13 cellular contexts compared by ENCODE assay signal in genomic region chr12:45191239-45191638, GRCh38. TPM values are rescaled to one million over a fixed set of nuclear protein-coding genes. Genes with fewer than 3 reads are reported as not detected.
DNase-seq lines count a peak whose midpoint lies in the region; TF ChIP-seq lines count a peak whose summit lies in the region.
"Had no signal": no experiment of that assay in that cellular context is flagged by ENCODE, and none has a peak within 500 bp of the region (broad histone marks: within the 10 kb centered on the region; RNA-seq: fewer than 3 reads in every experiment).

No MANE protein-coding gene starts in this region.

- H3K79me2 ChIP-seq in mammary epithelial cell (ENCODE audit: insufficient read depth, low read length) = no peaks in the 10 kb centered on the region

- intact Hi-C loops in mammary epithelial cell (cut with micrococcal nuclease) = no loop called here

- dilution Hi-C loops in mammary epithelial cell (cut with HindIII; ENCODE audit: low sequenced_read_pairs) = no loop called here

- no peak overlapping the region for H3K27ac ChIP-seq in mammary epithelial cell (ENCODE audit: insufficient read depth, low read depth, low read length)
- H3K27ac ChIP-seq: lower lobe of right lung, tibial nerve had no signal

- no peaks in the 10 kb centered on the region for H3K27me3 ChIP-seq in mammary epithelial cell (ENCODE audit: insufficient read depth, low read length)
- H3K27me3 ChIP-seq: tibial nerve had no signal

- in situ Hi-C loops in mammary epithelial cell (cut with MboI; ENCODE audit: low sequenced_read_pairs in 2 of 2) = no loop called here

- H3K4me2 ChIP-seq in mammary epithelial cell (ENCODE audit: insufficient read depth, low read depth, low read length) = no peak overlapping the region

- no peak for TF ChIP-seq CTCF in mammary epithelial cell (conservative IDR thresholded peaks at IDR 0.05 in 1 of 2, IDR thresholded peaks at IDR 0.05 in 1 of 2; ENCODE audit: extremely low read depth in 1 of 2, insufficient read depth in 1 of 2, low read depth in 1 of 2, low read length in 2 of 2)

- DNase-seq in SIG-M5 treated with dmso at 0.1 percent for 504 hours (lab: John Stamatoyannopoulos, UW; ENCODE audit: unreplicated experiment) (peak; percentile 41), SIG-M5 (lab: John Stamatoyannopoulos, UW) (no peak), MV-4-11 (lab: John Stamatoyannopoulos, UW) (peak; percentile 13), mammary epithelial cell (peak; percentile 29), myocyte (ENCODE audit: low read depth) (peak; percentile 22), SK-N-DZ (ENCODE audit: low spot score) (no peak), GM19238 (ENCODE audit: insufficient read length, low spot score) (no peak), NCI-H526 treated with DMSO at 0.1 percent for 48 hours (lab: John Stamatoyannopoulos, UW) (no peak)
- DNase-seq: activated CD8-positive, alpha-beta memory T cell treated with anti-CD3 and anti-CD28 coated beads for 24 hours; effector CD4-positive, alpha-beta T cell; hippocampal formation; lower lobe of right lung had no signal

- 83% methylated on average over 1 of the region's 1 CpG for WGBS in mammary epithelial cell (ENCODE audit: low coverage, missing lambda C conversion rate)

- BruUV-seq in mammary epithelial cell (replicated peaks; lab: Mats Ljungman, UMichigan) = no TSS peak

- no peak overlapping the region for H2AFZ ChIP-seq in mammary epithelial cell (ENCODE audit: low read depth, low read length)

- no peaks in the 10 kb centered on the region for H3K9me3 ChIP-seq in mammary epithelial cell (replicated peaks; ENCODE audit: insufficient read depth, low read length)
- H3K9me3 ChIP-seq: lower lobe of right lung, tibial nerve had no signal

- H3K9ac ChIP-seq in mammary epithelial cell (ENCODE audit: insufficient read depth, low read length) = no peak overlapping the region

- H3K4me1 ChIP-seq in mammary epithelial cell (ENCODE audit: insufficient read depth, low read length) = peaks cover 8% of the 10 kb centered on the region
- H3K4me1 ChIP-seq: tibial nerve had no signal

- H3K4me3 ChIP-seq in mammary epithelial cell (replicated peaks in 1 of 3; ENCODE audit: insufficient read depth in 1 of 3, low read depth in 2 of 3, low read length in 3 of 3) = no peak overlapping the region
- H3K4me3 ChIP-seq: lower lobe of right lung, tibial nerve had no signal

- CTCF ChIA-PET in mammary epithelial cell (lab: Charles Lee; ENCODE audit: low non-redundant PET) = no interaction called here

- no peaks in the 10 kb centered on the region for H4K20me1 ChIP-seq in mammary epithelial cell (ENCODE audit: insufficient read depth, low read length)

- H3K36me3 ChIP-seq in mammary epithelial cell (ENCODE audit: insufficient read depth, low read length) = no peaks in the 10 kb centered on the region
- H3K36me3 ChIP-seq: lower lobe of right lung, tibial nerve had no signal

RNA-seq across cellular contexts. Expression of gene ANO6, which starts 24.7 kb away (rescaled TPM):
- total RNA-seq in mammary epithelial cell (10 to 100 TPM; 57.0 to 77.5 TPM), myocyte (89.3 and 92.2 TPM in 2 replicates)
- polyA plus RNA-seq in mammary epithelial cell = 29.4 TPM
- polyA minus RNA-seq in mammary epithelial cell = 60.1 TPM
- 25.1 TPM for polyA plus RNA-seq in myocyte (2012)
- polyA plus RNA-seq in SK-N-DZ (2014; cell fraction: cytosol; rRNA removed) = 68.9 and 75.0 TPM in 2 replicates
- polyA plus RNA-seq in SK-N-DZ (2014; cell fraction: nucleus; rRNA removed) = 39.3 and 39.6 TPM in 2 replicates

Comparison
In these comparisons a context has a peak if more than half of its experiments do, and no peak if none do; other contexts are left out.
1. DNase-seq: peak in SIG-M5 treated with dmso at 0.1 percent for 504 hours (single experiment), MV-4-11 (single experiment), mammary epithelial cell (single experiment) and myocyte (single experiment); none in SIG-M5 (single experiment), SK-N-DZ (single experiment), GM19238 (single experiment) and NCI-H526 treated with DMSO at 0.1 percent for 48 hours (single experiment).